Comparison of ENCODE assay signal across 13 cellular contexts in the genomic region with DNA sequence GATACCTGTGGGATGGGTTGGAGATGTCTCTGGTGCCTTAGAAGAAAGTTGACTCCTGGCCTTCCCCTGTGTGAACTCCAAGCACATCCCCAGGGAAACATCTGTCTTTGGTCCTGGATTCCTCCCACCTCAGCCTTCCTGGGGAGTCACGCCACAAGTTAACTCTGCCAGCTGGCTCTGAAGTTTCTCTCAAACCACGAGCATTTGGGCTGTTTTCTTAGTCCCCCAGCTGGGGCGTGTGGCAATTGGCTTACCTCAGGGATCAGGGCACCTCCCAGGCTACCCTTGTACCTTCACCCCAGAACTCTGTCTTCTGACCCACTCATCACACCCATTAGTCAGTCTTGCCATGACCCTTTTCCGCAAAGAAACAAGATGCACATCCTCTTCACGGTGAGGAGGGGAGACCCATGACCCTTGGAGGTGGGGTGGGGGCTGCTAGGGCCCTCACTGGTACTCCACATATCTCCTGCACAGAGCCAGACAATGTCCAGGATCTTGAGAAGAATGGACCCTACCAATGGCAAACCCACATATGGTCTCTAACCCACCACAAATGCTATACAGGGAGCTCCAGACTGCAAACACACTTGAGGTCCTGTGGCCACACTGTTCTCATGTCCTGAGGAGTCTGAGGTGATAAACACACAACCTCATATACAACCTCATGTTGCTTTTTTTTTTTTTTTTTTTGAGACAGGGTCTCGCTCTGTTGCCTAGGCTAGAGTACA. TPM values are rescaled to one million over a fixed set of nuclear protein-coding genes. Genes with fewer than 3 reads are reported as not detected.
DNase-seq lines count a peak whose midpoint lies in the region; ATAC-seq and TF ChIP-seq lines count a peak whose summit lies in the region.
"Had no signal": no experiment of that assay in that cellular context is flagged by ENCODE, and none has a peak within 500 bp of the region (broad histone marks: within the 10 kb centered on the region; RNA-seq: fewer than 3 reads in every experiment).

No MANE protein-coding gene starts in this region.

- CTCF ChIA-PET in activated CD4-positive, alpha-beta T cell treated with anti-CD3 and anti-CD28 coated beads, Interleukin-2, amount 10 ng/mL, durations not matched to agents 7 days and 5 days (lab: Charles Lee), result interaction anchor here (1.3 to 1.9 kb wide), 2 partner anchors 9 to 17 kb away, joined by 3 to 7 read pairs; partner anchors contain the start of gene MAN2C1

- peaks cover 14% of the 10 kb centered on the region for H3K9me3 Mint-ChIP-seq in activated CD4-positive, alpha-beta T cell treated with anti-CD3 and anti-CD28 coated beads, Interleukin-2, amount 10 ng/mL, durations not matched to agents 7 days and 5 days
- H3K9me3 Mint-ChIP-seq in IgD-negative memory B cell (peaks cover 0 to 10% (median 0%) of the 10 kb centered on the region in 3 donors), neural crest cell (no peaks in the 10 kb centered on the region)
- peaks cover 13% of the 10 kb centered on the region for H3K9me3 Mint-ChIP-seq in activated naive CD8-positive, alpha-beta T cell treated with anti-CD3 and anti-CD28 coated beads, Interleukin-2, amount 10 ng/mL, durations not matched to agents 7 days and 5 days

- H3K27me3 Mint-ChIP-seq in activated CD4-positive, alpha-beta T cell treated with anti-CD3 and anti-CD28 coated beads, Interleukin-2, amount 10 ng/mL, durations not matched to agents 7 days and 5 days, result peaks cover 21% of the 10 kb centered on the region
- H3K27me3 Mint-ChIP-seq in IgD-negative memory B cell (no peaks in the 10 kb centered on the region), neural crest cell (ENCODE audit: low read depth) (peaks cover 21% of the 10 kb centered on the region)
- peaks cover 11% of the 10 kb centered on the region for H3K27me3 Mint-ChIP-seq in activated naive CD8-positive, alpha-beta T cell treated with anti-CD3 and anti-CD28 coated beads, Interleukin-2, amount 10 ng/mL, durations not matched to agents 7 days and 5 days

- no peak overlapping the region for H3K4me3 Mint-ChIP-seq in activated CD4-positive, alpha-beta T cell treated with anti-CD3 and anti-CD28 coated beads, Interleukin-2, amount 10 ng/mL, durations not matched to agents 7 days and 5 days
- peak overlapping the region in 2 of 4 donors; percentile 63 to 70 for H3K4me3 Mint-ChIP-seq in IgD-negative memory B cell
- H3K4me3 Mint-ChIP-seq in activated naive CD8-positive, alpha-beta T cell treated with anti-CD3 and anti-CD28 coated beads, Interleukin-2, amount 10 ng/mL, durations not matched to agents 7 days and 5 days, result no peak overlapping the region
- peak overlapping the region; percentile 75 for H3K4me3 Mint-ChIP-seq in neural crest cell

- DNase-seq in activated CD4-positive, alpha-beta T cell treated with anti-CD3 and anti-CD28 coated beads, Interleukin-2, amount 10 ng/mL, durations not matched to agents 7 days and 5 days, result no peak
- DNase-seq in activated CD4-positive, alpha-beta T cell treated with anti-CD3 and anti-CD28 coated beads for 4 hours, result no peak
- no peak for DNase-seq in activated naive CD8-positive, alpha-beta T cell treated with anti-CD3 and anti-CD28 coated beads, Interleukin-2, amount 10 ng/mL, durations not matched to agents 7 days and 5 days
- DNase-seq in neural crest cell (ENCODE audit: low read depth, low spot score) (no peak), SIG-M5 (lab: John Stamatoyannopoulos, UW) (no peak), GM03348 (ENCODE audit: low spot score) (no peak), EL (no peak)
- DNase-seq: NCI-H1417 treated with DMSO at 0.1 percent for 48 hours; NCI-H69; nucleus accumbens; stimulated activated CD4-positive, alpha-beta T cell treated with anti-CD3 and anti-CD28 coated beads, Interleukin-12 subunit alpha, Interleukin-12 subunit beta, amount 100 ng/mL, for 4 hours; uterus had no signal

- no peak for TF ChIP-seq CTCF in neural crest cell (conservative IDR thresholded peaks at IDR 0.05)

- peaks cover 34% of the 10 kb centered on the region for H3K36me3 Mint-ChIP-seq in activated CD4-positive, alpha-beta T cell treated with anti-CD3 and anti-CD28 coated beads, Interleukin-2, amount 10 ng/mL, durations not matched to agents 7 days and 5 days (ENCODE audit: low read depth)
- H3K36me3 Mint-ChIP-seq in IgD-negative memory B cell, result peaks cover 7% of the 10 kb centered on the region
- peaks cover 38% of the 10 kb centered on the region for H3K36me3 Mint-ChIP-seq in activated naive CD8-positive, alpha-beta T cell treated with anti-CD3 and anti-CD28 coated beads, Interleukin-2, amount 10 ng/mL, durations not matched to agents 7 days and 5 days
- H3K36me3 Mint-ChIP-seq in neural crest cell (ENCODE audit: low read depth), result no peaks in the 10 kb centered on the region

- no peak for ATAC-seq in activated naive CD8-positive, alpha-beta T cell treated with anti-CD3 and anti-CD28 coated beads, Interleukin-2, amount 10 ng/mL, durations not matched to agents 7 days and 5 days (ENCODE audit: low read depth)

- peaks cover 35% of the 10 kb centered on the region for H3K4me1 Mint-ChIP-seq in activated CD4-positive, alpha-beta T cell treated with anti-CD3 and anti-CD28 coated beads, Interleukin-2, amount 10 ng/mL, durations not matched to agents 7 days and 5 days
- peaks cover 17 to 23% (median 22%) of the 10 kb centered on the region in 3 donors for H3K4me1 Mint-ChIP-seq in IgD-negative memory B cell
- H3K4me1 Mint-ChIP-seq in activated naive CD8-positive, alpha-beta T cell treated with anti-CD3 and anti-CD28 coated beads, Interleukin-2, amount 10 ng/mL, durations not matched to agents 7 days and 5 days, result peaks cover 17% of the 10 kb centered on the region
- H3K4me1 Mint-ChIP-seq in neural crest cell, result peaks cover 11% of the 10 kb centered on the region

- peak overlapping the region; percentile 97 for H3K27ac Mint-ChIP-seq in activated CD4-positive, alpha-beta T cell treated with anti-CD3 and anti-CD28 coated beads, Interleukin-2, amount 10 ng/mL, durations not matched to agents 7 days and 5 days
- H3K27ac Mint-ChIP-seq in IgD-negative memory B cell, result peak overlapping the region; percentile 97 to 99 (median 97)
- H3K27ac Mint-ChIP-seq in activated naive CD8-positive, alpha-beta T cell treated with anti-CD3 and anti-CD28 coated beads, Interleukin-2, amount 10 ng/mL, durations not matched to agents 7 days and 5 days, result peak overlapping the region; percentile 99
- no peak overlapping the region for H3K27ac Mint-ChIP-seq in neural crest cell (ENCODE audit: unreplicated experiment)

- POLR2A ChIA-PET in activated CD4-positive, alpha-beta T cell treated with anti-CD3 and anti-CD28 coated beads, Interleukin-2, amount 10 ng/mL, durations not matched to agents 7 days and 5 days (lab: Charles Lee), result no interaction called here
- POLR2A ChIA-PET in activated naive CD8-positive, alpha-beta T cell treated with anti-CD3 and anti-CD28 coated beads, Interleukin-2, amount 10 ng/mL, durations not matched to agents 7 days and 5 days (lab: Charles Lee), result interaction anchor here (0.7 kb wide), 1 partner anchor 316 kb away, joined by 3 read pairs; no protein-coding TSS in a partner anchor

RNA-seq across cellular contexts. Expression of gene NEIL1, which starts 3.9 kb away (rescaled TPM):
- total RNA-seq in activated CD4-positive, alpha-beta T cell treated with anti-CD3 and anti-CD28 coated beads, Interleukin-2, amount 10 ng/mL, durations not matched to agents 7 days and 5 days, result 1 to 10 TPM; 2.2 to 2.7 TPM
- polyA plus RNA-seq in IgD-negative memory B cell, result 16.0 TPM
- total RNA-seq in activated naive CD8-positive, alpha-beta T cell treated with anti-CD3 and anti-CD28 coated beads, Interleukin-2, amount 10 ng/mL, durations not matched to agents 7 days and 5 days, result 1 to 10 TPM; 8.6 to 9.8 TPM
- total RNA-seq in neural crest cell, result 18.4 and 20.4 TPM in 2 replicates

RNA-seq across cellular contexts. Expression of gene COMMD4, which starts 14.9 kb away (rescaled TPM):
- total RNA-seq in activated CD4-positive, alpha-beta T cell treated with anti-CD3 and anti-CD28 coated beads, Interleukin-2, amount 10 ng/mL, durations not matched to agents 7 days and 5 days, result 10 to 100 TPM; 72.2 to 97.4 TPM
- polyA plus RNA-seq in IgD-negative memory B cell, result 36.2 TPM
- 10 to 100 TPM; 78.2 to 79.3 TPM for total RNA-seq in activated naive CD8-positive, alpha-beta T cell treated with anti-CD3 and anti-CD28 coated beads, Interleukin-2, amount 10 ng/mL, durations not matched to agents 7 days and 5 days
- total RNA-seq in neural crest cell, result 156 and 161 TPM in 2 replicates

RNA-seq across cellular contexts. Expression of gene MAN2C1, which starts 17.6 kb away (rescaled TPM):
- 100 to 1,000 TPM; 151 to 205 TPM for total RNA-seq in activated CD4-positive, alpha-beta T cell treated with anti-CD3 and anti-CD28 coated beads, Interleukin-2, amount 10 ng/mL, durations not matched to agents 7 days and 5 days
- polyA plus RNA-seq in IgD-negative memory B cell, result 13.2 TPM
- total RNA-seq in activated naive CD8-positive, alpha-beta T cell treated with anti-CD3 and anti-CD28 coated beads, Interleukin-2, amount 10 ng/mL, durations not matched to agents 7 days and 5 days, result 100 to 1,000 TPM; 232 to 235 TPM
- 209 and 222 TPM in 2 replicates for total RNA-seq in neural crest cell
